In the genomic region with DNA sequence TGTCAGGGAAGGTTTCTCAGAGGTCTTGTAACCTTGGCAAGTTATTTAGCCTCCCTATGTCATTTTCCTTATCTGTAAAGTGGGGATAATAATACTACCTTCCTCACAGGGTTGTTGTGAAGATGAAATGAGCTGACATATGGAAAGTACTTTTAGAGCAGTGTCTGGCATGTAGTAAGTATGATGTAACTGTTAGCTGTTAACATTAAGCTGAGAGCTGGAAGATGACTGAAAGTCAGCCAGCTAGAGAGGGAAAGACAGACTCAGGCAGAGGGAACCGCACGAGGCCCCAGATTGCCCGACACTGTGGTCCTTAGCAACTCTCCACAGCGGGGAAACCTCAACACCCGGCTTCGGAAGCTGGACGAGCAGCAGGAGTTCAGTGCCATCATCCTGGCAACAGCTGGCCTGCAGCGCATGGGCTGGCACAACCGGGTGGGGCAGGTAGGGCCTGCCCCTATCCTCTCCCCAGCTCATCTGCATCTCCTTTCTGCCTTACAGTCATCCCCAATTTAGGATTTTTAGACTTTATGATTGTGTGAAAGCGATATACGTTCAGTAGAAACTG, we compare ENCODE assay signal across 9 cellular contexts. TPM values are rescaled to one million over a fixed set of nuclear protein-coding genes. Genes with fewer than 3 reads are reported as not detected.
DNase-seq lines count a peak whose midpoint lies in the region; ATAC-seq, FAIRE-seq and TF ChIP-seq lines count a peak whose summit lies in the region.
"Had no signal": no experiment of that assay in that cellular context is flagged by ENCODE, and none has a peak within 500 bp of the region (broad histone marks: within the 10 kb centered on the region; RNA-seq: fewer than 3 reads in every experiment).

No MANE protein-coding gene starts in this region.

- 46% methylated on average over 11 of the region's 11 CpGs for WGBS in K562 (ENCODE audit: insufficient coverage, low coverage, missing lambda C conversion rate)
- no CpG with 5 or more reads among the region's 11 CpGs for WGBS in trophoblast cell (ENCODE audit: extremely low coverage, insufficient coverage, insufficient read length)

- H3K27me3 ChIP-seq in BLaER1 treated with 17β-estradiol and CSF1 and Interleukin-3, amounts not matched to agents 10 nM and 100 nM = no peaks in the 10 kb centered on the region
- no peaks in the 10 kb centered on the region for H3K27me3 ChIP-seq in GM23338 (ENCODE audit: insufficient read depth)
- no peaks in the 10 kb centered on the region; a peak in 1 of 5 replicates for H3K27me3 ChIP-seq in K562 (ENCODE audit: control insufficient read depth in 2 of 2, insufficient read depth in 2 of 2, low read length in 2 of 2)
- no peaks in the 10 kb centered on the region for H3K27me3 ChIP-seq in trophoblast cell (ENCODE audit: insufficient read depth, low read length)

- peak; percentile 32; the same call in 1 of the 2 replicates for TF ChIP-seq POLR2A in K562 (conservative IDR thresholded peaks at IDR 0.05)

- H3K4me2 ChIP-seq in BLaER1 treated with 17β-estradiol and CSF1 and Interleukin-3, amounts not matched to agents 10 nM and 100 nM = peak overlapping the region; percentile 29 to 99 (median 98)
- H3K4me2 ChIP-seq in GM23338 (no peak overlapping the region), K562 (ENCODE audit: insufficient read depth, low read length) (peak overlapping the region; percentile 98), trophoblast cell (ENCODE audit: low read length) (no peak overlapping the region)

- no peaks in the 10 kb centered on the region; a peak in 3 of 22 replicates for H3K9me3 ChIP-seq in BLaER1 treated with 17β-estradiol and CSF1 and Interleukin-3, amounts not matched to agents 10 nM and 100 nM (replicated peaks in 1 of 11)
- no peaks in the 10 kb centered on the region for H3K9me3 ChIP-seq in K562 (replicated peaks; ENCODE audit: control insufficient read depth, insufficient read depth, low read depth, low read length)
- no peaks in the 10 kb centered on the region for H3K9me3 ChIP-seq in trophoblast cell (ENCODE audit: insufficient read depth, low read depth, low read length)

- CTCF ChIA-PET in K562 (lab: Yijun Ruan, JAX; ENCODE audit: low intra/inter-chr PET ratio) = no interaction called here

- POLR2A ChIA-PET in K562 (lab: Yijun Ruan, JAX) = interaction anchor here (0.6 to 5.5 kb wide), 10 partner anchors 9 to 290 kb away, joined by 3 to 68 read pairs (median 4); partner anchors contain the start of genes C2CD2L, DPAGT1, HYOU1 and VPS11

- H3K79me2 ChIP-seq in GM23338 (replicated peaks; ENCODE audit: insufficient read depth) = peaks cover 40% of the 10 kb centered on the region
- peaks cover 92% of the 10 kb centered on the region for H3K79me2 ChIP-seq in K562 (ENCODE audit: control insufficient read depth, insufficient read depth, low read length)
- H3K79me2 ChIP-seq in trophoblast cell (ENCODE audit: control insufficient read depth, insufficient read depth, low read length, poor library complexity) = peaks cover 21% of the 10 kb centered on the region

- no peak overlapping the region for H2AFZ ChIP-seq in GM23338
- no peak overlapping the region for H2AFZ ChIP-seq in K562 (ENCODE audit: low read depth, low read length)
- H2AFZ ChIP-seq in trophoblast cell (ENCODE audit: insufficient read depth, low read length, poor library complexity) = no peak overlapping the region

- peaks cover 56% of the 10 kb centered on the region for H3K36me3 Mint-ChIP-seq in GM23338 (ENCODE audit: low read depth)

- peaks cover 10% of the 10 kb centered on the region for H3K4me1 Mint-ChIP-seq in GM23338

- H3K23ac ChIP-seq in trophoblast cell (ENCODE audit: low read length) = no peak overlapping the region

- no peak overlapping the region for H3K18ac ChIP-seq in trophoblast cell (ENCODE audit: low read length)

- TF ChIP-seq EP300 in K562 (IDR thresholded peaks at IDR 0.05; ENCODE audit: low read length) = no peak

- ATAC-seq in GM23338 = no peak
- ATAC-seq in K562 = no peak

- H4K8ac ChIP-seq in trophoblast cell (ENCODE audit: low read depth, low read length) = no peak overlapping the region

- H3K14ac ChIP-seq in trophoblast cell (ENCODE audit: low read length) = no peak overlapping the region

- no peaks in the 10 kb centered on the region for H3K9me2 ChIP-seq in GM23338 (ENCODE audit: insufficient read depth)

- no peak overlapping the region for H3K27ac Mint-ChIP-seq in GM23338

- H3K27me3 Mint-ChIP-seq in GM23338 (ENCODE audit: insufficient read depth, low read depth, poor library complexity) = peaks cover 30% of the 10 kb centered on the region

- H3K36me3 ChIP-seq in BLaER1 treated with 17β-estradiol and CSF1 and Interleukin-3, amounts not matched to agents 10 nM and 100 nM = peaks cover under 1 to 46% (median 34%) of the 10 kb centered on the region in 11 experiments; a peak in 20 of 22 replicates
- peaks cover 4% of the 10 kb centered on the region for H3K36me3 ChIP-seq in GM23338 (ENCODE audit: insufficient read depth)
- peaks cover 60% of the 10 kb centered on the region for H3K36me3 ChIP-seq in K562 (ENCODE audit: control insufficient read depth, insufficient read depth, low read length)
- peaks cover 22% of the 10 kb centered on the region in 2 experiments for H3K36me3 ChIP-seq in trophoblast cell (ENCODE audit: control insufficient read depth in 1 of 2, insufficient read depth in 2 of 2, low read length in 2 of 2)

- intact Hi-C loops in K562 (cut with micrococcal nuclease) = no loop called here

- no peak overlapping the region for H4K12ac ChIP-seq in trophoblast cell (ENCODE audit: low read depth, low read length)

- no peak overlapping the region for H4K91ac ChIP-seq in trophoblast cell (ENCODE audit: low read depth, low read length)

- peaks cover 36% of the 10 kb centered on the region for H3F3A ChIP-seq in GM23338 (replicated peaks; ENCODE audit: low read depth)

- no peak for DNase-seq in GM23338 (ENCODE audit: low spot score)
- peak in 2 of 4 experiments; percentile 8 to 36 for DNase-seq in K562 (ENCODE audit: extremely low read depth in 1 of 4, low spot score in 3 of 4)
- DNase-seq in trophoblast cell = no peak
- no peak for DNase-seq in NCI-H1436 (lab: John Stamatoyannopoulos, UW)
- DNase-seq: cortex of kidney; H7; NCI-H187; stimulated activated CD4-positive, alpha-beta T cell treated with anti-CD3 and anti-CD28 coated beads, Interleukin-4, amount 100 ng/mL, for 4 hours had no signal

- no peak overlapping the region for H2BK5ac ChIP-seq in trophoblast cell (ENCODE audit: low read depth, low read length, poor library complexity)

- H3K27ac ChIP-seq in BLaER1 treated with 17β-estradiol and CSF1 and Interleukin-3, amounts not matched to agents 10 nM and 100 nM = peak overlapping the region in 10 of 11 experiments; percentile 20 to 98 (median 94); a peak in 19 of 22 replicates
- peak overlapping the region; percentile 30; the same call in 1 of the 2 replicates for H3K27ac ChIP-seq in GM23338 (ENCODE audit: low read depth)
- peak overlapping the region; percentile 95 for H3K27ac ChIP-seq in K562 (ENCODE audit: extremely low read depth, low read depth, low read length)
- H3K27ac ChIP-seq in trophoblast cell (ENCODE audit: low read depth, low read length) = no peak overlapping the region

- H3K79me1 ChIP-seq in trophoblast cell (ENCODE audit: low read length) = peaks cover 14% of the 10 kb centered on the region

- H2AK5ac ChIP-seq in trophoblast cell (ENCODE audit: low read length) = no peak overlapping the region

- H3K4me3 ChIP-seq in BLaER1 treated with 17β-estradiol and CSF1 and Interleukin-3, amounts not matched to agents 10 nM and 100 nM = peak overlapping the region in 6 of 10 experiments; percentile 14 to 98 (median 96); a peak in 7 of 20 replicates
- H3K4me3 ChIP-seq in GM23338 (no peak overlapping the region), K562 (peak overlapping the region; percentile 94), trophoblast cell (ENCODE audit: low read depth, low read length) (no peak overlapping the region)

- no peaks in the 10 kb centered on the region; the same call in 2 of the 3 replicates for H3K9me3 Mint-ChIP-seq in GM23338

- H3K4me1 ChIP-seq in BLaER1 treated with 17β-estradiol and CSF1 and Interleukin-3, amounts not matched to agents 10 nM and 100 nM = peaks cover 63 to 82% (median 77%) of the 10 kb centered on the region in 10 experiments
- H3K4me1 ChIP-seq in GM23338 (ENCODE audit: insufficient read depth) (peaks cover 14% of the 10 kb centered on the region; the same call in 1 of the 2 replicates), K562 (replicated peaks in 1 of 2; ENCODE audit: control insufficient read depth in 2 of 2, insufficient read depth in 2 of 2, low read length in 2 of 2) (peaks cover 37 to 58% of the 10 kb centered on the region in 2 experiments), trophoblast cell (ENCODE audit: control insufficient read depth in 1 of 2, insufficient read depth in 2 of 2, low read length in 2 of 2) (peaks cover 8 to 12% of the 10 kb centered on the region in 2 experiments)

- no peak overlapping the region for H2BK120ac ChIP-seq in trophoblast cell (ENCODE audit: insufficient read depth, low read length, poor library complexity)

- peak overlapping the region in 10 of 11 experiments; percentile 19 to 99 (median 97); a peak in 18 of 22 replicates for H3K9ac ChIP-seq in BLaER1 treated with 17β-estradiol and CSF1 and Interleukin-3, amounts not matched to agents 10 nM and 100 nM
- H3K9ac ChIP-seq in K562 (ENCODE audit: insufficient read depth in 1 of 2, low read depth in 2 of 2, low read length in 2 of 2) (peak overlapping the region; percentile 85 to 94), trophoblast cell (ENCODE audit: low read length) (no peak overlapping the region)

- BruUV-seq in K562 (replicated peaks; lab: Mats Ljungman, UMichigan) = no TSS peak

- in situ Hi-C loops in K562 (cut with MboI) = no loop called here

- TF ChIP-seq CTCF in GM23338 (conservative IDR thresholded peaks at IDR 0.05; ENCODE audit: low read depth in 2 of 2) = no peak
- TF ChIP-seq CTCF in K562 (IDR thresholded peaks at IDR 0.05 in 2 of 3, conservative IDR thresholded peaks at IDR 0.05 in 1 of 3; ENCODE audit: insufficient read depth in 2 of 3, low read depth in 1 of 3, low read length in 3 of 3) = no peak

- no peaks in the 10 kb centered on the region for H3K9me1 ChIP-seq in K562 (ENCODE audit: control insufficient read depth, insufficient read depth, low read length)

- no peak overlapping the region for H2BK12ac ChIP-seq in trophoblast cell (ENCODE audit: low read length)

- no peak for TF ChIP-seq RAD21 in K562 (CRISPR knock-in tag; conservative IDR thresholded peaks at IDR 0.05 in 1 of 2, IDR thresholded peaks at IDR 0.05 in 1 of 2)

- no peak for FAIRE-seq in K562 (lab: Jason Lieb, UNC)

- no peak overlapping the region for H3K4ac ChIP-seq in trophoblast cell (ENCODE audit: low read depth, low read length)

- H4K20me1 ChIP-seq in BLaER1 treated with 17β-estradiol and CSF1 and Interleukin-3, amounts not matched to agents 10 nM and 100 nM = peaks cover 0 to 38% (median 34%) of the 10 kb centered on the region in 11 experiments; a peak in 20 of 22 replicates
- H4K20me1 ChIP-seq in GM23338 (replicated peaks; ENCODE audit: insufficient read depth) = peaks cover 29% of the 10 kb centered on the region; the same call in 1 of the 2 replicates
- peaks cover 25% of the 10 kb centered on the region for H4K20me1 ChIP-seq in K562 (replicated peaks; ENCODE audit: control insufficient read depth, insufficient read depth, low read length)

- no peak overlapping the region for H3K4me3 Mint-ChIP-seq in GM23338

RNA-seq across cellular contexts. Expression of gene HMBS, which starts 6.5 kb away (rescaled TPM):
- 91.7 and 107 TPM in 2 replicates for total RNA-seq in GM23338 (2014; rRNA removed; shearing (Covaris generic))
- 101 and 105 TPM in 2 replicates for polyA plus RNA-seq in GM23338 (2016; fragmentation: Nextera tagmentation; extraction: Ambion mirVana)
- 269 and 490 TPM in 2 replicates for total RNA-seq in K562 (2011; cell fraction: chromatin; rRNA removed; ENCODE audit: low replicate concordance)
- total RNA-seq in K562 (2011; cell fraction: nucleolus; rRNA removed) = 337 and 417 TPM in 2 replicates
- 304 and 321 TPM in 2 replicates for total RNA-seq in K562 (2011; cell fraction: nucleoplasm; rRNA removed)
- 82.8 and 118 TPM in 2 replicates for total RNA-seq in K562 (2014; rRNA removed)
- 108 and 113 TPM in 2 replicates for total RNA-seq in K562 (2014; rRNA removed; fragmentation: Illumina TruSeq; extraction: Trizol)
- total RNA-seq in K562 (2015; rRNA removed; fragmentation: Illumina TruSeq; extraction: Trizol) = 52.3 and 56.9 TPM in 2 replicates
- total RNA-seq in K562 (2021) = 272 and 282 TPM in 2 replicates
- polyA plus RNA-seq in K562 (2011; rRNA removed) = 311 and 380 TPM in 2 replicates
- 268 and 371 TPM in 2 replicates for polyA plus RNA-seq in K562 (2011; cell fraction: cytosol; rRNA removed)
- polyA plus RNA-seq in K562 (2011; cell fraction: nucleus; rRNA removed) = 618 and 678 TPM in 2 replicates
- 146 and 173 TPM in 2 replicates for polyA plus RNA-seq in K562 (2012)
- polyA plus RNA-seq in K562 (2014; fragmentation: Illumina TruSeq; extraction: Trizol) = 286 and 323 TPM in 2 replicates
- 100 to 1,000 TPM; 308 to 385 TPM for polyA plus RNA-seq in K562 (2014; fragmentation: Nextera tagmentation; extraction: Ambion mirVana)
- 294 and 314 TPM in 2 replicates for polyA plus RNA-seq in K562 (2014; rRNA removed)
- 161 and 230 TPM in 2 replicates for polyA minus RNA-seq in K562 (2011; rRNA and poly(A)+ RNA removed)
- polyA minus RNA-seq in K562 (2011; cell fraction: cytosol; rRNA and poly(A)+ RNA removed) = 85.6 and 104 TPM in 2 replicates
- 144 and 221 TPM in 2 replicates for polyA minus RNA-seq in K562 (2011; cell fraction: nucleus; rRNA and poly(A)+ RNA removed)
- 21.1 and 22.8 TPM in 2 replicates for polyA plus RNA-seq in trophoblast cell (2013)

RNA-seq across cellular contexts. Expression of gene DPAGT1, which starts 10.5 kb away (rescaled TPM):
- 36.4 and 37.2 TPM in 2 replicates for total RNA-seq in GM23338 (2014; rRNA removed; shearing (Covaris generic))
- polyA plus RNA-seq in GM23338 (2016; fragmentation: Nextera tagmentation; extraction: Ambion mirVana) (48.3 and 52.6 TPM in 2 replicates), K562 (2011; rRNA removed) (85.0 and 126 TPM in 2 replicates), K562 (2014; fragmentation: Illumina TruSeq; extraction: Trizol) (112 and 113 TPM in 2 replicates), K562 (2014; fragmentation: Nextera tagmentation; extraction: Ambion mirVana) (100 to 1,000 TPM in 1 of 2 experiments, 10 to 100 TPM in 1; 91.1 to 135 TPM), K562 (2014; rRNA removed) (61.3 and 79.2 TPM in 2 replicates)
- 270 and 472 TPM in 2 replicates for total RNA-seq in K562 (2011; cell fraction: chromatin; rRNA removed; ENCODE audit: low replicate concordance)
- 367 and 397 TPM in 2 replicates for total RNA-seq in K562 (2011; cell fraction: nucleolus; rRNA removed)
- total RNA-seq in K562 (2011; cell fraction: nucleoplasm; rRNA removed) = 334 and 339 TPM in 2 replicates
- total RNA-seq in K562 (2014; rRNA removed) (29.9 and 44.1 TPM in 2 replicates), K562 (2014; rRNA removed; fragmentation: Illumina TruSeq; extraction: Trizol) (42.2 and 43.8 TPM in 2 replicates), K562 (2015; rRNA removed; fragmentation: Illumina TruSeq; extraction: Trizol) (35.3 and 40.0 TPM in 2 replicates), K562 (2021) (79.3 and 85.8 TPM in 2 replicates)
- polyA plus RNA-seq in K562 (2011; cell fraction: cytosol; rRNA removed) = 181 and 307 TPM in 2 replicates
- polyA plus RNA-seq in K562 (2011; cell fraction: nucleus; rRNA removed) = 605 and 868 TPM in 2 replicates
- polyA plus RNA-seq in K562 (2012) = 55.2 and 59.1 TPM in 2 replicates
- polyA minus RNA-seq in K562 (2011; rRNA and poly(A)+ RNA removed) = 93.3 and 126 TPM in 2 replicates
- 33.0 and 58.4 TPM in 2 replicates for polyA minus RNA-seq in K562 (2011; cell fraction: cytosol; rRNA and poly(A)+ RNA removed)
- polyA minus RNA-seq in K562 (2011; cell fraction: nucleus; rRNA and poly(A)+ RNA removed) = 82.9 and 117 TPM in 2 replicates
- polyA plus RNA-seq in trophoblast cell (2013) = 38.9 and 40.2 TPM in 2 replicates

RNA-seq across cellular contexts. Expression of gene C2CD2L, which starts 16.0 kb away (rescaled TPM):
- 2.3 and 4.4 TPM in 2 replicates for total RNA-seq in GM23338 (2014; rRNA removed; shearing (Covaris generic))
- polyA plus RNA-seq in GM23338 (2016; fragmentation: Nextera tagmentation; extraction: Ambion mirVana) = 1.4 TPM in 2 replicates
- 55.3 and 136 TPM in 2 replicates for total RNA-seq in K562 (2011; cell fraction: chromatin; rRNA removed; ENCODE audit: low replicate concordance)
- 108 and 111 TPM in 2 replicates for total RNA-seq in K562 (2011; cell fraction: nucleolus; rRNA removed)
- 77.1 and 102 TPM in 2 replicates for total RNA-seq in K562 (2011; cell fraction: nucleoplasm; rRNA removed)
- 16.9 and 23.8 TPM in 2 replicates for total RNA-seq in K562 (2014; rRNA removed)
- 6.9 and 11.8 TPM in 2 replicates for total RNA-seq in K562 (2014; rRNA removed; fragmentation: Illumina TruSeq; extraction: Trizol)
- 14.8 and 15.6 TPM in 2 replicates for total RNA-seq in K562 (2015; rRNA removed; fragmentation: Illumina TruSeq; extraction: Trizol)
- total RNA-seq in K562 (2021) = 34.1 and 41.2 TPM in 2 replicates
- 10.8 and 19.6 TPM in 2 replicates for polyA plus RNA-seq in K562 (2011; rRNA removed)
- 13.0 and 21.3 TPM in 2 replicates for polyA plus RNA-seq in K562 (2011; cell fraction: cytosol; rRNA removed)
- polyA plus RNA-seq in K562 (2011; cell fraction: nucleus; rRNA removed) = 40.4 and 77.6 TPM in 2 replicates
- polyA plus RNA-seq in K562 (2012) = 20.0 and 49.0 TPM in 2 replicates
- 29.7 and 34.7 TPM in 2 replicates for polyA plus RNA-seq in K562 (2014; fragmentation: Illumina TruSeq; extraction: Trizol)
- 1 to 10 TPM in 1 of 2 experiments, under 1 TPM in 1; 0.66 to 1.0 TPM for polyA plus RNA-seq in K562 (2014; fragmentation: Nextera tagmentation; extraction: Ambion mirVana)
- polyA plus RNA-seq in K562 (2014; rRNA removed) = 22.4 and 25.7 TPM in 2 replicates
- polyA minus RNA-seq in K562 (2011; rRNA and poly(A)+ RNA removed) = 14.8 and 15.7 TPM in 2 replicates
- polyA minus RNA-seq in K562 (2011; cell fraction: cytosol; rRNA and poly(A)+ RNA removed) = 14.0 and 18.9 TPM in 2 replicates
- polyA minus RNA-seq in K562 (2011; cell fraction: nucleus; rRNA and poly(A)+ RNA removed) = 42.3 and 43.5 TPM in 2 replicates
- polyA plus RNA-seq in trophoblast cell (2013) = 6.3 and 7.2 TPM in 2 replicates

RNA-seq across cellular contexts. Expression of gene VPS11, which starts 23.5 kb away (rescaled TPM):
- total RNA-seq in GM23338 (2014; rRNA removed; shearing (Covaris generic)) = 13.4 and 14.6 TPM in 2 replicates
- polyA plus RNA-seq in GM23338 (2016; fragmentation: Nextera tagmentation; extraction: Ambion mirVana) = 11.5 and 15.5 TPM in 2 replicates
- total RNA-seq in K562 (2011; cell fraction: chromatin; rRNA removed; ENCODE audit: low replicate concordance) = 48.5 and 85.1 TPM in 2 replicates
- total RNA-seq in K562 (2011; cell fraction: nucleolus; rRNA removed) = 45.9 and 54.7 TPM in 2 replicates
- 43.9 and 49.8 TPM in 2 replicates for total RNA-seq in K562 (2011; cell fraction: nucleoplasm; rRNA removed)
- 31.2 and 38.7 TPM in 2 replicates for total RNA-seq in K562 (2014; rRNA removed)
- 20.4 and 23.0 TPM in 2 replicates for total RNA-seq in K562 (2014; rRNA removed; fragmentation: Illumina TruSeq; extraction: Trizol)
- 31.3 and 33.5 TPM in 2 replicates for total RNA-seq in K562 (2015; rRNA removed; fragmentation: Illumina TruSeq; extraction: Trizol)
- 25.5 and 28.6 TPM in 2 replicates for total RNA-seq in K562 (2021)
- 14.1 and 16.7 TPM in 2 replicates for polyA plus RNA-seq in K562 (2011; rRNA removed)
- polyA plus RNA-seq in K562 (2011; cell fraction: cytosol; rRNA removed) = 19.3 and 19.7 TPM in 2 replicates
- 37.0 and 59.4 TPM in 2 replicates for polyA plus RNA-seq in K562 (2011; cell fraction: nucleus; rRNA removed)
- 30.8 and 37.2 TPM in 2 replicates for polyA plus RNA-seq in K562 (2012)
- 31.1 and 35.5 TPM in 2 replicates for polyA plus RNA-seq in K562 (2014; fragmentation: Illumina TruSeq; extraction: Trizol)
- polyA plus RNA-seq in K562 (2014; fragmentation: Nextera tagmentation; extraction: Ambion mirVana) = 10 to 100 TPM; 19.7 to 31.6 TPM
- polyA plus RNA-seq in K562 (2014; rRNA removed) = 24.9 and 27.5 TPM in 2 replicates
- polyA minus RNA-seq in K562 (2011; rRNA and poly(A)+ RNA removed) = 20.5 and 26.5 TPM in 2 replicates
- polyA minus RNA-seq in K562 (2011; cell fraction: cytosol; rRNA and poly(A)+ RNA removed) = 17.9 and 24.6 TPM in 2 replicates
- 16.6 and 18.9 TPM in 2 replicates for polyA minus RNA-seq in K562 (2011; cell fraction: nucleus; rRNA and poly(A)+ RNA removed)
- 28.3 and 31.4 TPM in 2 replicates for polyA plus RNA-seq in trophoblast cell (2013)

RNA-seq across cellular contexts. Expression of gene HINFP, which starts 30.2 kb away (rescaled TPM):
- 29.2 and 29.6 TPM in 2 replicates for total RNA-seq in GM23338 (2014; rRNA removed; shearing (Covaris generic))
- polyA plus RNA-seq in GM23338 (2016; fragmentation: Nextera tagmentation; extraction: Ambion mirVana) (12.6 and 12.8 TPM in 2 replicates), K562 (2011; rRNA removed) (29.4 and 41.9 TPM in 2 replicates), K562 (2014; fragmentation: Illumina TruSeq; extraction: Trizol) (19.1 and 21.5 TPM in 2 replicates), K562 (2014; fragmentation: Nextera tagmentation; extraction: Ambion mirVana) (10 to 100 TPM; 22.5 to 34.1 TPM), K562 (2014; rRNA removed) (24.0 and 30.5 TPM in 2 replicates)
- 110 and 177 TPM in 2 replicates for total RNA-seq in K562 (2011; cell fraction: chromatin; rRNA removed; ENCODE audit: low replicate concordance)
- 95.9 and 97.1 TPM in 2 replicates for total RNA-seq in K562 (2011; cell fraction: nucleolus; rRNA removed)
- total RNA-seq in K562 (2011; cell fraction: nucleoplasm; rRNA removed) = 112 and 129 TPM in 2 replicates
- total RNA-seq in K562 (2014; rRNA removed) (15.1 and 17.0 TPM in 2 replicates), K562 (2014; rRNA removed; fragmentation: Illumina TruSeq; extraction: Trizol) (14.5 and 15.8 TPM in 2 replicates), K562 (2015; rRNA removed; fragmentation: Illumina TruSeq; extraction: Trizol) (13.8 and 13.9 TPM in 2 replicates), K562 (2021) (23.5 and 24.6 TPM in 2 replicates)
- 33.8 and 41.0 TPM in 2 replicates for polyA plus RNA-seq in K562 (2011; cell fraction: cytosol; rRNA removed)
- polyA plus RNA-seq in K562 (2011; cell fraction: nucleus; rRNA removed) = 89.9 and 99.2 TPM in 2 replicates
- polyA plus RNA-seq in K562 (2012) = 15.5 and 24.5 TPM in 2 replicates
- 32.2 and 33.0 TPM in 2 replicates for polyA minus RNA-seq in K562 (2011; rRNA and poly(A)+ RNA removed)
- polyA minus RNA-seq in K562 (2011; cell fraction: cytosol; rRNA and poly(A)+ RNA removed) = 8.2 and 17.7 TPM in 2 replicates
- 28.0 and 41.1 TPM in 2 replicates for polyA minus RNA-seq in K562 (2011; cell fraction: nucleus; rRNA and poly(A)+ RNA removed)
- 17.7 and 20.7 TPM in 2 replicates for polyA plus RNA-seq in trophoblast cell (2013)

Comparison
In these comparisons a context has a peak if more than half of its experiments do, and no peak if none do; other contexts are left out.
1. H3K4me2 ChIP-seq: peak in BLaER1 treated with 17β-estradiol and CSF1 and Interleukin-3, amounts not matched to agents 10 nM and 100 nM (11 of 11) and K562 (single experiment); none in GM23338 (single experiment) and trophoblast cell (single experiment).
2. H3K4me3 ChIP-seq: peak in BLaER1 treated with 17β-estradiol and CSF1 and Interleukin-3, amounts not matched to agents 10 nM and 100 nM (6 of 10) and K562 (single experiment); none in GM23338 (single experiment) and trophoblast cell (single experiment).